Comparison of ENCODE assay signal across 1 cellular context in genomic region chr21:33063907-33064622, GRCh38.
TF ChIP-seq lines count a peak whose summit lies in the region.

No MANE protein-coding gene starts in this region.

TF ChIP-seq in HepG2, 621 proteins besides CTCF, POLR2A, EP300 and RAD21:
- TF ChIP-seq RORA (CRISPR knock-in tag; IDR thresholded peaks at IDR 0.05) = no peak
- peak; percentile 50; the same call in 1 of the 2 replicates for TF ChIP-seq ZNF629 (CRISPR knock-in tag; conservative IDR thresholded peaks at IDR 0.05)
